ENCODE assay signal across 21 cellular contexts in genomic region chr2:121880283-121880682, GRCh38.
"Had no signal": no experiment of that assay in that cellular context is flagged by ENCODE, and none has a peak within 500 bp of the region (broad histone marks: within the 10 kb centered on the region; RNA-seq: fewer than 3 reads in every experiment).

No MANE protein-coding gene starts in this region.

- H3K27me3 ChIP-seq: SJCRH30 had no signal

- H3K9me3 ChIP-seq: SJCRH30 had no signal

- ATAC-seq: K562, Panc1, PC-3, Right ventricle myocardium inferior, SK-N-SH treated with all-trans-retinoic acid at 6 μM for 48 hours had no signal

- H3K27ac ChIP-seq: HL-60, KMS-11, SJCRH30 had no signal

- H3K4me3 ChIP-seq: K562, SJCRH30 had no signal

- DNase-seq: Kasumi-1; MM.1S; NCI-H1092 treated with DMSO at 0.1 percent for 48 hours; NCI-H1436; NCI-H187; NCI-H2029; NCI-H2081 treated with DMSO at 0.1 percent for 48 hours; NCI-H2227 treated with DMSO at 0.1 percent for 48 hours; NCI-H524; NCI-H69; NCI-H774; NK-92 treated with Interleukin-12 subunit alpha and Interleukin-12 subunit beta, amount 100 ng/mL, for 24 hours; PC-3; SHP77 treated with DMSO at 0.1 percent for 48 hours; SJCRH30 had no signal

- H3K36me3 ChIP-seq: SJCRH30 had no signal
